In genomic region chr21:25956993-25957714, GRCh38 we compare ENCODE assay signal across 15 cellular contexts.
DNase-seq lines count a peak whose midpoint lies in the region; ATAC-seq and TF ChIP-seq lines count a peak whose summit lies in the region.
"Had no signal": no experiment of that assay in that cellular context is flagged by ENCODE, and none has a peak within 500 bp of the region (broad histone marks: within the 10 kb centered on the region; RNA-seq: fewer than 3 reads in every experiment).

No MANE protein-coding gene starts in this region.

- CTCF ChIA-PET in BJ (lab: Yijun Ruan, JAX) (no interaction called here), HEK293T (lab: Yijun Ruan, JAX) (interaction anchor here (0.6 kb wide), 1 partner anchor 56 kb away, joined by 3 read pairs; no protein-coding TSS in a partner anchor)

- no peaks in the 10 kb centered on the region for H3K27me3 ChIP-seq in BJ (ENCODE audit: control insufficient read depth, insufficient read depth, low read length)
- H3K27me3 ChIP-seq in lung (ENCODE audit: control insufficient read depth, insufficient read depth), result no peaks in the 10 kb centered on the region

- peaks cover 52% of the 10 kb centered on the region for H3K36me3 Mint-ChIP-seq in type B pancreatic cell
- H3K36me3 Mint-ChIP-seq: immature natural killer cell had no signal

- H3K4me3 Mint-ChIP-seq in type B pancreatic cell, result no peak overlapping the region
- H3K4me3 Mint-ChIP-seq: immature natural killer cell had no signal

- POLR2A ChIA-PET in BJ (lab: Charles Lee), result no interaction called here
- POLR2A ChIA-PET in HEK293T (lab: Yijun Ruan, JAX), result no interaction called here

- H3K9me3 ChIP-seq in lung (ENCODE audit: control insufficient read depth in 2 of 2, insufficient read depth in 1 of 2, low read length in 1 of 2), result no peaks in the 10 kb centered on the region

- H3K9me3 Mint-ChIP-seq in type B pancreatic cell, result no peaks in the 10 kb centered on the region
- H3K9me3 Mint-ChIP-seq: immature natural killer cell had no signal

- H3K36me3 ChIP-seq in BJ (ENCODE audit: control insufficient read depth, insufficient read depth, low read length) (peaks cover 7% of the 10 kb centered on the region; the same call in 1 of the 2 replicates), lung (ENCODE audit: control insufficient read depth in 2 of 2, insufficient read depth in 2 of 2, low read length in 2 of 2) (peaks cover 5 to 13% of the 10 kb centered on the region in 2 donors)

- no peak overlapping the region for H3K27ac Mint-ChIP-seq in type B pancreatic cell
- H3K27ac Mint-ChIP-seq: immature natural killer cell had no signal

- ATAC-seq in lung (ENCODE audit: insufficient read depth, low FRiP score), result peak; percentile 27
- ATAC-seq in HG03280 (IDR thresholded peaks at IDR 0.05; ENCODE audit: unreplicated experiment), result no peak

- TF ChIP-seq CTCF in BJ (IDR thresholded peaks at IDR 0.05; ENCODE audit: insufficient read depth, low read depth, low read length) (no peak), lung (IDR thresholded peaks at IDR 0.05; ENCODE audit: control extremely low read depth, extremely low read depth) (no peak), type B pancreatic cell (conservative IDR thresholded peaks at IDR 0.05) (no peak)

- no peaks in the 10 kb centered on the region for H3K27me3 Mint-ChIP-seq in type B pancreatic cell

- peaks cover 38% of the 10 kb centered on the region for H3K4me1 Mint-ChIP-seq in type B pancreatic cell (ENCODE audit: unreplicated experiment)
- H3K4me1 Mint-ChIP-seq: immature natural killer cell had no signal

- H3K4me1 ChIP-seq in lung (ENCODE audit: control insufficient read depth in 2 of 2, insufficient read depth in 2 of 2, low read length in 2 of 2), result peaks cover 0 to 3% of the 10 kb centered on the region in 2 donors

- peak; percentile 9 for DNase-seq in BJ (ENCODE audit: low read depth)
- peak; percentile 67 for DNase-seq in M059J (ENCODE audit: low read depth)
- DNase-seq in dedifferentiated amniotic fluid mesenchymal stem cell (ENCODE audit: extremely low spot score), result peak; percentile 24
- no peak for DNase-seq in lung (ENCODE audit: low spot score)
- no peak for DNase-seq in type B pancreatic cell (ENCODE audit: extremely low spot score, unreplicated experiment)
- no peak for DNase-seq in HEK293T (ENCODE audit: extremely low spot score)
- DNase-seq in NCI-H2029 treated with DMSO at 0.1 percent for 48 hours (lab: John Stamatoyannopoulos, UW), result no peak
- DNase-seq: aorta, COR-L47, erythroblast, immature natural killer cell, MV-4-11, NCI-H524, retina had no signal

- H3K4me3 ChIP-seq in BJ (ENCODE audit: low read depth, low read length) (no peak overlapping the region), lung (no peak overlapping the region)

- 47 to 48% methylated on average over 2 of the region's 2 CpGs for WGBS in lung, 2 donors

- no peak overlapping the region for H3K27ac ChIP-seq in lung (ENCODE audit: low read depth in 1 of 2, low read length in 1 of 2)

TF ChIP-seq in HEK293T, 16 proteins besides CTCF, POLR2A, EP300 and RAD21:
- TF ChIP-seq, protein P1, sequence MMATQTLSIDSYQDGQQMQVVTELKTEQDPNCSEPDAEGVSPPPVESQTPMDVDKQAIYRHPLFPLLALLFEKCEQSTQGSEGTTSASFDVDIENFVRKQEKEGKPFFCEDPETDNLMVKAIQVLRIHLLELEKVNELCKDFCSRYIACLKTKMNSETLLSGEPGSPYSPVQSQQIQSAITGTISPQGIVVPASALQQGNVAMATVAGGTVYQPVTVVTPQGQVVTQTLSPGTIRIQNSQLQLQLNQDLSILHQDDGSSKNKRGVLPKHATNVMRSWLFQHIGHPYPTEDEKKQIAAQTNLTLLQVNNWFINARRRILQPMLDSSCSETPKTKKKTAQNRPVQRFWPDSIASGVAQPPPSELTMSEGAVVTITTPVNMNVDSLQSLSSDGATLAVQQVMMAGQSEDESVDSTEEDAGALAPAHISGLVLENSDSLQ (IDR thresholded peaks at IDR 0.05), result no peak
- TF ChIP-seq SUZ12 (IDR thresholded peaks at IDR 0.05), result no peak
- no peak for TF ChIP-seq TARDBP (IDR thresholded peaks at IDR 0.05)
- TF ChIP-seq NFRKB (IDR thresholded peaks at IDR 0.05), result no peak
- no peak for TF ChIP-seq FOXA1 (IDR thresholded peaks at IDR 0.05)
- no peak for TF ChIP-seq FOXK2 (IDR thresholded peaks at IDR 0.05)
- no peak for TF ChIP-seq ELF4 (IDR thresholded peaks at IDR 0.05)
- no peak for TF ChIP-seq FOXM1 (IDR thresholded peaks at IDR 0.05; ENCODE audit: borderline replicate concordance)
- TF ChIP-seq ZNF384 (IDR thresholded peaks at IDR 0.05), result no peak
- TF ChIP-seq HDGF (IDR thresholded peaks at IDR 0.05; ENCODE audit: borderline replicate concordance), result no peak
- TF ChIP-seq BHLHE40 (IDR thresholded peaks at IDR 0.05; ENCODE audit: borderline replicate concordance), result no peak
- TF ChIP-seq SP1 (IDR thresholded peaks at IDR 0.05), result no peak

Comparison
In these comparisons a context has a peak if more than half of its experiments do, and no peak if none do; other contexts are left out.
1. DNase-seq: peak in BJ (single experiment), M059J (single experiment) and dedifferentiated amniotic fluid mesenchymal stem cell (single experiment); none in lung (single experiment), type B pancreatic cell (single experiment), HEK293T (single experiment) and NCI-H2029 treated with DMSO at 0.1 percent for 48 hours (single experiment).